Comparison of ENCODE assay signal across 29 cellular contexts in genomic region chr17:57758654-57759053, GRCh38. TPM values are rescaled to one million over a fixed set of nuclear protein-coding genes. Genes with fewer than 3 reads are reported as not detected.
"Had no signal": no experiment of that assay in that cellular context is flagged by ENCODE, and none has a peak within 500 bp of the region (broad histone marks: within the 10 kb centered on the region; RNA-seq: fewer than 3 reads in every experiment).

No MANE protein-coding gene starts in this region.

- H3K27ac ChIP-seq: stomach, testis, thoracic aorta, thyroid gland, tibial artery, tibial nerve, transverse colon, upper lobe of left lung, upper lobe of right lung, uterus, vagina had no signal

- H3K4me3 ChIP-seq: stomach, testis, thoracic aorta, thyroid gland, tibial artery, tibial nerve, transverse colon, upper lobe of left lung, upper lobe of right lung, uterus, vagina had no signal

- ATAC-seq: stimulated activated effector memory CD8-positive, alpha-beta T cell treated with anti-CD3 and anti-CD28 coated beads, Interleukin-12 subunit alpha, Interleukin-12 subunit beta, amount 100 ng/mL, for 72 hours; stimulated activated memory B cell treated with anti-CD40 and anti-IgM and Interleukin-4, amounts not matched to agents 10 μg/mL and 1 μg/mL and 100 μg/mL, for 72 hours; stimulated activated naive B cell treated with anti-CD40 and anti-IgM and Interleukin-4, amounts not matched to agents 10 μg/mL and 1 μg/mL and 100 μg/mL, for 72 hours; stimulated activated naive CD8-positive, alpha-beta T cell treated with anti-CD3 and anti-CD28 coated beads, Interleukin-15, amount 100 ng/mL, for 72 hours; stimulated activated naive CD8-positive, alpha-beta T cell treated with anti-CD3 and anti-CD28 coated beads, Interleukin-15, Interleukin-2, amounts not matched to agents 100 U/mL and 50 U/mL, for 24 hours; upper lobe of right lung had no signal

- H3K36me3 ChIP-seq: stomach, thoracic aorta, thyroid gland, tibial artery, tibial nerve, transverse colon, upper lobe of left lung, upper lobe of right lung, uterus, vagina had no signal

- H3K9me3 ChIP-seq: stomach, testis, thoracic aorta, thyroid gland, tibial artery, tibial nerve, transverse colon, upper lobe of left lung, upper lobe of right lung, uterus, vagina had no signal

- H3K27me3 ChIP-seq: testis, thyroid gland, upper lobe of left lung, upper lobe of right lung, uterus, vagina had no signal

- H3K4me1 ChIP-seq: stomach, testis, thyroid gland, tibial artery, tibial nerve, transverse colon, upper lobe of left lung, upper lobe of right lung, uterus, vagina had no signal

- DNase-seq: stimulated activated CD4-positive, alpha-beta T cell treated with anti-CD3 and anti-CD28 coated beads, Interleukin-1b, Interleukin-23, amount 100 ng/mL, for 48 hours; stimulated activated CD4-positive, alpha-beta T cell treated with anti-CD3 and anti-CD28 coated beads, Interleukin-2, amount 100 ng/mL, for 24 hours; stimulated activated CD4-positive, alpha-beta T cell treated with anti-CD3 and anti-CD28 coated beads, Interleukin-2, amount 100 ng/mL, for 48 hours; stimulated activated CD4-positive, alpha-beta T cell treated with anti-CD3 and anti-CD28 coated beads, Interleukin-4, amount 100 ng/mL, for 1 hour; stimulated activated CD4-positive, alpha-beta T cell treated with anti-CD3 and anti-CD28 coated beads, Interleukin-4, amount 100 ng/mL, for 24 hours; stimulated activated CD4-positive, alpha-beta T cell treated with anti-CD3 and anti-CD28 coated beads, Interleukin-4, amount 100 ng/mL, for 4 hours; stimulated activated CD8-positive, alpha-beta memory T cell treated with anti-CD3 and anti-CD28 coated beads, Interleukin-4, amount 100 ng/mL, for 48 hours; stimulated activated naive B cell treated with anti-CD40 and anti-IgM and Interleukin-4, amounts not matched to agents 10 μg/mL and 1 μg/mL and 100 μg/mL, for 72 hours; stimulated activated naive CD4-positive, alpha-beta T cell; stimulated activated naive CD4-positive, alpha-beta T cell treated with Interleukin-2 at 50 U/mL for 16 hours; stimulated activated naive CD8-positive, alpha-beta T cell treated with anti-CD3 and anti-CD28 coated beads, Interleukin-15, amount 100 ng/mL, for 72 hours; stimulated activated naive CD8-positive, alpha-beta T cell treated with anti-CD3 and anti-CD28 coated beads, Interleukin-15, Interleukin-2, amounts not matched to agents 100 U/mL and 50 U/mL, for 24 hours; stomach; testis; thyroid gland; tibial artery; transverse colon; upper lobe of left lung; upper lobe of right lung; uterus had no signal

RNA-seq across cellular contexts. Expression of gene CCDC182, which starts 13.6 kb away (rescaled TPM):
- total RNA-seq: stomach, subcutaneous adipose tissue, temporal lobe, thoracic aorta, thyroid gland, tibial nerve, transverse colon, upper lobe of left lung, upper lobe of right lung, ureter, urinary bladder, uterus, vagina had no signal
- polyA plus RNA-seq: stomach, urinary bladder had no signal
